Comparison of ENCODE assay signal across 17 cellular contexts in genomic region chr14:41597647-41598046, GRCh38. TPM values are rescaled to one million over a fixed set of nuclear protein-coding genes. Genes with fewer than 3 reads are reported as not detected.
"Had no signal": no experiment of that assay in that cellular context is flagged by ENCODE, and none has a peak within 500 bp of the region (broad histone marks: within the 10 kb centered on the region; RNA-seq: fewer than 3 reads in every experiment).

No MANE protein-coding gene starts in this region.

- H3K27me3 Mint-ChIP-seq: effector memory CD8-positive, alpha-beta T cell had no signal

- DNase-seq: activated CD4-positive, alpha-beta T cell treated with anti-CD3 and anti-CD28 coated beads, Interleukin-2, amount 50 U/mL, for 1 hour; activated effector memory CD4-positive, alpha-beta T cell treated with Interleukin-2 at 50 U/mL for 16 hours; activated T-cell treated with anti-CD3 and anti-CD28 coated beads, Interleukin-2, amount 50 U/mL, for 1 hour; amniotic stem cell; effector memory CD8-positive, alpha-beta T cell; mesenchymal stem cell; ovary; retina; stimulated activated CD4-positive, alpha-beta T cell treated with anti-CD3 and anti-CD28 coated beads, Interleukin-4, amount 100 ng/mL, for 4 hours; T-helper 17 cell; thyroid gland had no signal

- H3K27me3 ChIP-seq: ovary, thyroid gland had no signal

- H3K4me1 Mint-ChIP-seq: T-helper 17 cell had no signal

- H3K36me3 Mint-ChIP-seq: activated naive CD4-positive, alpha-beta T cell treated with anti-CD3 and anti-CD28 coated beads, Interleukin-2, amount 50 U/mL, for 72 hours had no signal

- H3K36me3 ChIP-seq: ovary, thyroid gland had no signal

- H3K4me3 ChIP-seq: ovary, skin epidermis, thyroid gland had no signal

- ATAC-seq: activated naive CD4-positive, alpha-beta T cell treated with anti-CD3 and anti-CD28 coated beads, Interleukin-2, amount 50 U/mL, for 72 hours; effector memory CD8-positive, alpha-beta T cell; left lobe of liver; T-helper 17 cell had no signal

- H3K27ac Mint-ChIP-seq: activated naive CD4-positive, alpha-beta T cell treated with anti-CD3 and anti-CD28 coated beads, Interleukin-2, amount 50 U/mL, for 72 hours; brain; dendritic cell treated with granulocyte-macrophage colony-stimulating factor and Interleukin-4, amounts not matched to agents 40 ng/mL and 50 ng/mL, for 4 days; effector memory CD8-positive, alpha-beta T cell; T-helper 17 cell had no signal

- H3K27ac ChIP-seq: ovary, skin epidermis, thyroid gland had no signal

- H3K9me3 Mint-ChIP-seq: activated naive CD4-positive, alpha-beta T cell treated with anti-CD3 and anti-CD28 coated beads, Interleukin-2, amount 50 U/mL, for 72 hours; brain; dendritic cell treated with granulocyte-macrophage colony-stimulating factor and Interleukin-4, amounts not matched to agents 40 ng/mL and 50 ng/mL, for 4 days; effector memory CD8-positive, alpha-beta T cell; neural crest cell had no signal

- H3K9me3 ChIP-seq: ovary, thyroid gland had no signal

- H3K4me1 ChIP-seq: thyroid gland had no signal

- H3K4me3 Mint-ChIP-seq: brain; dendritic cell treated with granulocyte-macrophage colony-stimulating factor and Interleukin-4, amounts not matched to agents 40 ng/mL and 50 ng/mL, for 4 days; effector memory CD8-positive, alpha-beta T cell; neural crest cell; T-helper 17 cell had no signal

RNA-seq across cellular contexts. Expression of gene LRFN5, which starts 9.0 kb away (rescaled TPM):
- total RNA-seq: activated naive CD4-positive, alpha-beta T cell treated with anti-CD3 and anti-CD28 coated beads, Interleukin-2, amount 50 U/mL, for 72 hours; T-helper 17 cell had no signal
